In genomic region chr1:1001631-1002300, GRCh38 we compare ENCODE assay signal across 1 cellular context.
TF ChIP-seq lines count a peak whose summit lies in the region.

No MANE protein-coding gene starts in this region.

TF ChIP-seq in HepG2, 621 proteins besides CTCF, POLR2A, EP300 and RAD21 (continued from another document and continues in another):
- no peak for TF ChIP-seq CEBPZ (IDR thresholded peaks at IDR 0.05; ENCODE audit: low read length)
- no peak for TF ChIP-seq ATF1 (CRISPR knock-in tag; IDR thresholded peaks at IDR 0.05)
- no peak for TF ChIP-seq RFXAP (CRISPR knock-in tag; IDR thresholded peaks at IDR 0.05; ENCODE audit: borderline replicate concordance)
- no peak for TF ChIP-seq ATF7 (IDR thresholded peaks at IDR 0.05)
- TF ChIP-seq ATF7 (CRISPR knock-in tag; IDR thresholded peaks at IDR 0.05): no peak
- no peak for TF ChIP-seq NR3C1 (CRISPR knock-in tag; IDR thresholded peaks at IDR 0.05)
- no peak for TF ChIP-seq ZNF761 (CRISPR knock-in tag; conservative IDR thresholded peaks at IDR 0.05)
- TF ChIP-seq ZNF841 (CRISPR knock-in tag; IDR thresholded peaks at IDR 0.05; ENCODE audit: borderline replicate concordance): no peak
- TF ChIP-seq TEF (CRISPR knock-in tag; IDR thresholded peaks at IDR 0.05): no peak
- TF ChIP-seq ZBTB42 (CRISPR knock-in tag; IDR thresholded peaks at IDR 0.05): 0 out of 2 replicates have a peak, but pooled peaks have one; percentile 43
- TF ChIP-seq ZNF18 (CRISPR knock-in tag; IDR thresholded peaks at IDR 0.05; ENCODE audit: insufficient replicate concordance): peak; percentile 85
- TF ChIP-seq SRSF4 (IDR thresholded peaks at IDR 0.05; ENCODE audit: low read depth, low read length, poor library complexity, severe bottlenecking): no peak
- 0 out of 2 replicates have a peak, but pooled peaks have one; percentile 21 for TF ChIP-seq SMAD1 (CRISPR knock-in tag; IDR thresholded peaks at IDR 0.05; ENCODE audit: borderline replicate concordance, low read depth)
- peak; percentile 79; the same call in 1 of the 2 replicates for TF ChIP-seq NFKB2 (CRISPR knock-in tag; IDR thresholded peaks at IDR 0.05; ENCODE audit: borderline replicate concordance)
- no peak for TF ChIP-seq ZNF562 (CRISPR knock-in tag; IDR thresholded peaks at IDR 0.05; ENCODE audit: borderline replicate concordance)
- TF ChIP-seq SUZ12 (IDR thresholded peaks at IDR 0.05; ENCODE audit: low read depth, low read length): no peak
- TF ChIP-seq MBNL3 (CRISPR knock-in tag; conservative IDR thresholded peaks at IDR 0.05): no peak
- no peak for TF ChIP-seq NONO (IDR thresholded peaks at IDR 0.05)
- no peak for TF ChIP-seq NONO (CRISPR knock-in tag; conservative IDR thresholded peaks at IDR 0.05)
- TF ChIP-seq ARID5B (CRISPR knock-in tag; IDR thresholded peaks at IDR 0.05): peak; percentile 34; the same call in 1 of the 2 replicates
- no peak for TF ChIP-seq SNAPC4 (CRISPR knock-in tag; IDR thresholded peaks at IDR 0.05)
- TF ChIP-seq ZNF253 (CRISPR knock-in tag; IDR thresholded peaks at IDR 0.05; ENCODE audit: borderline replicate concordance): no peak
- TF ChIP-seq JUNB (CRISPR knock-in tag; IDR thresholded peaks at IDR 0.05; ENCODE audit: borderline replicate concordance): no peak
- TF ChIP-seq PHF8 (CRISPR knock-in tag; IDR thresholded peaks at IDR 0.05): peak; percentile 59
- no peak for TF ChIP-seq HNF1B (CRISPR knock-in tag; IDR thresholded peaks at IDR 0.05)
- 0 out of 2 replicates have a peak, but pooled peaks have one; percentile 19 for TF ChIP-seq ZNF431 (CRISPR knock-in tag; IDR thresholded peaks at IDR 0.05; ENCODE audit: borderline replicate concordance, low read depth)
- no peak for TF ChIP-seq TEAD2 (CRISPR knock-in tag; IDR thresholded peaks at IDR 0.05)
- no peak for TF ChIP-seq CENPT (CRISPR knock-in tag; IDR thresholded peaks at IDR 0.05; ENCODE audit: low read depth)
- TF ChIP-seq ZNF674 (CRISPR knock-in tag; IDR thresholded peaks at IDR 0.05; ENCODE audit: low read depth): no peak
- peak; percentile 69 for TF ChIP-seq HOXA3 (CRISPR knock-in tag; IDR thresholded peaks at IDR 0.05)
- TF ChIP-seq ZNF12 (CRISPR knock-in tag; IDR thresholded peaks at IDR 0.05): no peak
- no peak for TF ChIP-seq RORA (CRISPR knock-in tag; IDR thresholded peaks at IDR 0.05)
- TF ChIP-seq FOXO1 (CRISPR knock-in tag; IDR thresholded peaks at IDR 0.05): 0 out of 2 replicates have a peak, but pooled peaks have one; percentile 18
- no peak for TF ChIP-seq ZZZ3 (CRISPR knock-in tag; IDR thresholded peaks at IDR 0.05; ENCODE audit: borderline replicate concordance)
- no peak for TF ChIP-seq ZNF576 (CRISPR knock-in tag; IDR thresholded peaks at IDR 0.05)
- no peak for TF ChIP-seq SOX6 (IDR thresholded peaks at IDR 0.05)
- no peak for TF ChIP-seq SOX6 (CRISPR knock-in tag; IDR thresholded peaks at IDR 0.05)
- TF ChIP-seq E2F1 (CRISPR knock-in tag; IDR thresholded peaks at IDR 0.05): no peak
- no peak for TF ChIP-seq ZSCAN22 (CRISPR knock-in tag; IDR thresholded peaks at IDR 0.05)
- TF ChIP-seq TFE3 (CRISPR knock-in tag; IDR thresholded peaks at IDR 0.05): no peak
- no peak for TF ChIP-seq NFYC (CRISPR knock-in tag; IDR thresholded peaks at IDR 0.05)
- no peak for TF ChIP-seq ZNF337 (CRISPR knock-in tag; IDR thresholded peaks at IDR 0.05; ENCODE audit: borderline replicate concordance, low read depth)
- no peak for TF ChIP-seq ZNF160 (CRISPR knock-in tag; IDR thresholded peaks at IDR 0.05)
- TF ChIP-seq ZNF782 (CRISPR knock-in tag; IDR thresholded peaks at IDR 0.05; ENCODE audit: borderline replicate concordance): no peak
- TF ChIP-seq MLLT10 (CRISPR knock-in tag; IDR thresholded peaks at IDR 0.05): no peak
- TF ChIP-seq FOSL2 (CRISPR knock-in tag; IDR thresholded peaks at IDR 0.05): no peak; the same call in 1 of the 2 replicates
- TF ChIP-seq MED1 (CRISPR knock-in tag; IDR thresholded peaks at IDR 0.05): peak; percentile 60; the same call in 1 of the 2 replicates
